In genomic region chr3:119508172-119508845, GRCh38 we compare ENCODE assay signal across 11 cellular contexts. TPM values are rescaled to one million over a fixed set of nuclear protein-coding genes. Genes with fewer than 3 reads are reported as not detected.
DNase-seq lines count a peak whose midpoint lies in the region; ATAC-seq and TF ChIP-seq lines count a peak whose summit lies in the region.
"Had no signal": no experiment of that assay in that cellular context is flagged by ENCODE, and none has a peak within 500 bp of the region (broad histone marks: within the 10 kb centered on the region; RNA-seq: fewer than 3 reads in every experiment).

No MANE protein-coding gene starts in this region.

- H3K79me2 ChIP-seq in Loucy (ENCODE audit: insufficient read depth, low read length), result no peaks in the 10 kb centered on the region

- DNase-seq in erythroblast (lab: John Stamatoyannopoulos, UW) (peak; percentile 20 to 61), HAP-1 (ENCODE audit: low spot score in 2 of 2) (no peak), colonic mucosa (no peak), NCI-H1694 (lab: John Stamatoyannopoulos, UW) (no peak)
- DNase-seq: adrenal gland had no signal

- H3K36me3 ChIP-seq in Loucy (ENCODE audit: insufficient read depth, low read length) (no peaks in the 10 kb centered on the region), HAP-1 (replicated peaks) (peaks cover 71% of the 10 kb centered on the region), colonic mucosa (no peaks in the 10 kb centered on the region)

- intact Hi-C loops in colonic mucosa (cut with DNase I), result no loop called here

- in situ Hi-C loops in HAP-1 (cut with MboI; ENCODE audit: low sequenced_read_pairs), result no loop called here

- H4K20me1 ChIP-seq in Loucy (ENCODE audit: insufficient read depth, low read length, poor library complexity, severe bottlenecking), result no peaks in the 10 kb centered on the region

- TF ChIP-seq CTCF in Loucy (conservative IDR thresholded peaks at IDR 0.05; ENCODE audit: low read length) (no peak), colonic mucosa (IDR thresholded peaks at IDR 0.05) (no peak)

- H3F3A ChIP-seq in Loucy (ENCODE audit: low read depth), result peaks cover 4% of the 10 kb centered on the region

- H3K9me3 ChIP-seq in Loucy (ENCODE audit: insufficient read depth, low read depth, low read length) (no peaks in the 10 kb centered on the region), HAP-1 (no peaks in the 10 kb centered on the region), colonic mucosa (no peaks in the 10 kb centered on the region)
- H3K9me3 ChIP-seq: adrenal gland, tibial nerve had no signal

- no peak overlapping the region for H2AFZ ChIP-seq in Loucy (ENCODE audit: low read length)

- peak overlapping the region; percentile 25 for H3K9ac ChIP-seq in Loucy (ENCODE audit: low read depth, low read length, poor library complexity, severe bottlenecking)
- no peak overlapping the region for H3K9ac ChIP-seq in colonic mucosa (ENCODE audit: low read depth in 2 of 2, low read length in 2 of 2)

- TF ChIP-seq POLR2A in erythroblast (IDR thresholded peaks at IDR 0.05; ENCODE audit: low read length), result no peak

- H3K4me3 ChIP-seq in Loucy (ENCODE audit: low read length, poor library complexity, severe bottlenecking), result peak overlapping the region; percentile 48
- H3K4me3 ChIP-seq in HAP-1, result no peak overlapping the region
- H3K4me3 ChIP-seq in colonic mucosa, result no peak overlapping the region
- H3K4me3 ChIP-seq: adrenal gland, tibial nerve had no signal

- H3K4me2 ChIP-seq in Loucy (ENCODE audit: low read depth, low read length, poor library complexity, severe bottlenecking), result peak overlapping the region; percentile 61

- ATAC-seq in GM18858 (IDR thresholded peaks at IDR 0.05; ENCODE audit: unreplicated experiment) (peak; percentile 75), GM21529 (IDR thresholded peaks at IDR 0.05; ENCODE audit: unreplicated experiment) (peak; percentile 66)
- ATAC-seq: naive thymus-derived CD4-positive, alpha-beta T cell had no signal

- no peak overlapping the region for H3K27ac ChIP-seq in colonic mucosa
- H3K27ac ChIP-seq: adrenal gland, tibial nerve had no signal

- no peaks in the 10 kb centered on the region for H3K9me2 ChIP-seq in Loucy (replicated peaks; ENCODE audit: low read depth, low read length)

- H3K27me3 ChIP-seq in Loucy (ENCODE audit: insufficient read depth, low read length, poor library complexity, severe bottlenecking), result no peaks in the 10 kb centered on the region
- H3K27me3 ChIP-seq in HAP-1 (ENCODE audit: low read depth), result no peaks in the 10 kb centered on the region
- H3K27me3 ChIP-seq in colonic mucosa, result no peaks in the 10 kb centered on the region
- H3K27me3 ChIP-seq: adrenal gland, tibial nerve had no signal

- H3K4me1 ChIP-seq in Loucy (ENCODE audit: insufficient read depth, low read length, poor library complexity, severe bottlenecking) (peaks cover 28% of the 10 kb centered on the region), HAP-1 (no peaks in the 10 kb centered on the region), colonic mucosa (no peaks in the 10 kb centered on the region)
- H3K4me1 ChIP-seq: tibial nerve had no signal

RNA-seq across cellular contexts. Expression of gene TIMMDC1, which starts 10.0 kb away (rescaled TPM):
- 100 to 1,000 TPM in 1 of 2 donors, 10 to 100 TPM in 1; 88.6 to 128 TPM for total RNA-seq in colonic mucosa

RNA-seq across cellular contexts. Expression of gene POGLUT1, which starts 39.5 kb away (rescaled TPM):
- total RNA-seq in colonic mucosa, result 10 to 100 TPM; 11.2 to 14.8 TPM

RNA-seq across cellular contexts. Expression of gene TMEM39A, which starts 44.9 kb away (rescaled TPM):
- total RNA-seq in colonic mucosa, result 10 to 100 TPM; 37.4 to 48.8 TPM

RNA-seq across cellular contexts. Expression of gene CD80, which starts 51.1 kb away (rescaled TPM):
- under 1 TPM; 0.29 to 0.30 TPM for total RNA-seq in colonic mucosa
- total RNA-seq: NCI-H460, tibial nerve had no signal

Comparison
In these comparisons a context has a peak if more than half of its experiments do, and no peak if none do; other contexts are left out.
1. DNase-seq: peak in erythroblast (2 of 2); none in HAP-1 (0 of 2), colonic mucosa (single experiment) and NCI-H1694 (single experiment).